17 cellular contexts compared by ENCODE assay signal in genomic region chr22:17831527-17832251, GRCh38. TPM values are rescaled to one million over a fixed set of nuclear protein-coding genes. Genes with fewer than 3 reads are reported as not detected.
A peak's percentile ranks its signal among the peaks of the same experiment; 100 is the strongest.
DNase-seq lines count a peak whose midpoint lies in the region; ATAC-seq and FAIRE-seq lines count a peak whose summit lies in the region.
"Had no signal": no experiment of that assay in that cellular context is flagged by ENCODE, and none has a peak within 500 bp of the region (broad histone marks: within the 10 kb centered on the region; RNA-seq: fewer than 3 reads in every experiment).

No MANE protein-coding gene starts in this region.

- no peak for DNase-seq in CD4-positive, CD25-positive, alpha-beta regulatory T cell
- DNase-seq in caudate nucleus (lab: John Stamatoyannopoulos, UW), result peak in 4 of 61 donors; percentile 7 to 19 (median 8)
- no peak for DNase-seq in left lobe of liver (ENCODE audit: low spot score)
- DNase-seq in small intestine, result no peak
- DNase-seq in NCI-H2196 treated with DMSO at 0.1 percent for 48 hours (lab: John Stamatoyannopoulos, UW; ENCODE audit: unreplicated experiment), result no peak
- no peak for DNase-seq in urothelium cell line (ENCODE audit: low spot score)
- no peak for DNase-seq in iPS-NIHi11 (ENCODE audit: low spot score)
- DNase-seq: activated CD4-positive, alpha-beta T cell treated with anti-CD3 and anti-CD28 coated beads for 48 hours; activated effector memory CD4-positive, alpha-beta T cell treated with Interleukin-2 at 50 U/mL for 16 hours; AML-193; DND-41; H7; NCI-H2029 had no signal

- H3K36me3 Mint-ChIP-seq in CD4-positive, CD25-positive, alpha-beta regulatory T cell, result peaks cover 4% of the 10 kb centered on the region

- no peak overlapping the region for H3K4me3 Mint-ChIP-seq in CD4-positive, CD25-positive, alpha-beta regulatory T cell
- H3K4me3 Mint-ChIP-seq: central memory CD8-positive, alpha-beta T cell had no signal

- ATAC-seq in CD4-positive, CD25-positive, alpha-beta regulatory T cell (ENCODE audit: low read depth in 2 of 2), result no peak
- ATAC-seq in left lobe of liver (peak; percentile 28), HG02981 (IDR thresholded peaks at IDR 0.05; ENCODE audit: unreplicated experiment) (no peak)

- no peaks in the 10 kb centered on the region for H3K4me1 ChIP-seq in CD4-positive, CD25-positive, alpha-beta regulatory T cell (ENCODE audit: control insufficient read depth, insufficient read depth, low read length, poor library complexity, severe bottlenecking)
- H3K4me1 ChIP-seq in small intestine (ENCODE audit: control insufficient read depth in 2 of 2, insufficient read depth in 1 of 2, low read depth in 1 of 2, low read length in 1 of 2), result peaks cover 0 to 3% of the 10 kb centered on the region in 2 donors

- WGBS in small intestine, 3 donors, result 69 to 90% (median 86%) methylated on average over 17 of the region's 17 CpGs

- H3K4me1 Mint-ChIP-seq in CD4-positive, CD25-positive, alpha-beta regulatory T cell, result peaks cover 0 to 10% (median 7%) of the 10 kb centered on the region in 4 donors

- FAIRE-seq in small intestine (lab: Jason Lieb, UNC) (no peak), urothelium cell line (lab: Jason Lieb, UNC) (no peak)
- FAIRE-seq: GM12892 had no signal

- H3K4me3 ChIP-seq in CD4-positive, CD25-positive, alpha-beta regulatory T cell (ENCODE audit: low read depth, low read length), result no peak overlapping the region
- no peak overlapping the region for H3K4me3 ChIP-seq in small intestine (ENCODE audit: low read depth in 1 of 2, low read length in 2 of 2)

- H3K9me3 Mint-ChIP-seq in CD4-positive, CD25-positive, alpha-beta regulatory T cell, result no peaks in the 10 kb centered on the region
- H3K9me3 Mint-ChIP-seq: central memory CD8-positive, alpha-beta T cell had no signal

- H3K27ac ChIP-seq in CD4-positive, CD25-positive, alpha-beta regulatory T cell (ENCODE audit: insufficient read depth, low read length, poor library complexity, severe bottlenecking), result no peak overlapping the region
- H3K27ac ChIP-seq in caudate nucleus (ENCODE audit: low read depth, low read length) (peak overlapping the region; percentile 24), small intestine (ENCODE audit: low read depth in 1 of 2, low read length in 1 of 2) (peak overlapping the region; percentile 38 to 76)
- H3K27ac ChIP-seq: epithelial cell of prostate had no signal

- H3K36me3 ChIP-seq in CD4-positive, CD25-positive, alpha-beta regulatory T cell (ENCODE audit: control insufficient read depth, insufficient read depth, low read length), result peaks cover 5% of the 10 kb centered on the region
- H3K36me3 ChIP-seq in small intestine (ENCODE audit: control insufficient read depth in 2 of 2, insufficient read depth in 2 of 2, low read length in 2 of 2), result no peaks in the 10 kb centered on the region

- no peaks in the 10 kb centered on the region for H3K27me3 Mint-ChIP-seq in CD4-positive, CD25-positive, alpha-beta regulatory T cell
- H3K27me3 Mint-ChIP-seq: central memory CD8-positive, alpha-beta T cell had no signal

- H3K27me3 ChIP-seq in CD4-positive, CD25-positive, alpha-beta regulatory T cell (ENCODE audit: control insufficient read depth, insufficient read depth, low read length), result no peaks in the 10 kb centered on the region
- H3K27me3 ChIP-seq in small intestine (ENCODE audit: control insufficient read depth in 2 of 2, insufficient read depth in 2 of 2, low read length in 2 of 2), result no peaks in the 10 kb centered on the region

- H3K9me3 ChIP-seq in CD4-positive, CD25-positive, alpha-beta regulatory T cell (ENCODE audit: control insufficient read depth in 2 of 2, low read length in 2 of 2), result no peaks in the 10 kb centered on the region
- no peaks in the 10 kb centered on the region for H3K9me3 ChIP-seq in small intestine (ENCODE audit: control insufficient read depth, low read depth)

- peak overlapping the region in 2 of 3 donors; percentile 32 to 42 for H3K27ac Mint-ChIP-seq in CD4-positive, CD25-positive, alpha-beta regulatory T cell

RNA-seq across cellular contexts. Expression of gene BID, which starts 57.4 kb away (rescaled TPM):
- total RNA-seq in CD4-positive, CD25-positive, alpha-beta regulatory T cell, result 17.6 TPM
- 10 to 100 TPM; 56.2 to 84.0 (median 71.2) TPM for polyA plus RNA-seq in CD4-positive, CD25-positive, alpha-beta regulatory T cell
- total RNA-seq in left lobe of liver, result 30.9 TPM
- 10 to 100 TPM; 12.7 to 59.4 (median 15.1) TPM for polyA plus RNA-seq in small intestine
